In the genomic region with DNA sequence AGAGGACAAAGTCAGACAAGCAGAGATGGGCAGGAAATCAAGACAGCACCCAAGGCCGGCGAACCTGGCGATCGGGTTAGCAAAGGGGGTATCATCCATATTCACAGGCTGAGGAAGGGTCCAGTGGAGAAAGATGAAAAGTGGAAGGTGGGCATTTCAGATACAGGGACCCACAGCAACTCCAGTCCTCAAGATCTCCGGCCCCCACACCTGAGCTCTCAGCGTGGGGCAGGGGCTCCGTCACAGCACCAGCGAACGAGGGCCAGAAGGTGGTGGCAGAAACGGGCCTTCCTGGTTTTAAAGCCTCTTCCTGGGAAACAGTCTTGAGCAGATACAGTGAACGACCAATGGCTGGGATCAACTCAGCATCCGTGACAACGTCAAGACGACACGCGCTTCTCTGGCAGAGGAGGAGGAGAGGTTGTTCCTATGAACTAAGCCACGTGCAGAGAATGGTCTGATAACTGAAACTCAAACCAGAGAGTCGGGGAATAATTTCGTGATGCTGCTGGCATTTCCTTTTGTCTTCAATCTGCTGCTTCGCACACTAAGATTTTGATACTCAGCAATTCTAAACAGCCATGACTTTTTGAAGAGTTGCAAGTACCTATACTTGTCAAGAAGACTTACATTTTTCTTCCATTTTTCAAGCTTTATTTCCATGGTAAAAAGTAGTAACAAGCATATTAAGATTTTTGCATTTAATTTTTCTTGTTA, we compare ENCODE assay signal across 21 cellular contexts.
"Had no signal": no experiment of that assay in that cellular context is flagged by ENCODE, and none has a peak within 500 bp of the region (broad histone marks: within the 10 kb centered on the region; RNA-seq: fewer than 3 reads in every experiment).

No MANE protein-coding gene starts in this region.

- H3K9me3 ChIP-seq: heart left ventricle, left ventricle myocardium inferior, lower lobe of right lung, neutrophil, right atrium auricular region, sigmoid colon, stomach, thoracic aorta, transverse colon, uterus had no signal

- DNase-seq: effector CD4-positive, alpha-beta T cell; foreskin melanocyte; heart left ventricle; left ventricle myocardium inferior; lower lobe of right lung; midbrain; sigmoid colon; stimulated activated CD4-positive, alpha-beta T cell treated with anti-CD3 and anti-CD28 coated beads, Interleukin-12 subunit alpha, Interleukin-12 subunit beta, amount 100 ng/mL, for 4 hours; stimulated activated naive CD4-positive, alpha-beta T cell; stomach; substantia nigra; transverse colon; uterus had no signal

- H3K27me3 ChIP-seq: heart left ventricle, neutrophil, right atrium auricular region, sigmoid colon, stomach, transverse colon, uterus had no signal

- H3K27ac Mint-ChIP-seq: memory B cell, nephron had no signal

- ATAC-seq: heart left ventricle, lower lobe of right lung had no signal

- H3K4me1 Mint-ChIP-seq: memory B cell had no signal

- H3K9me3 Mint-ChIP-seq: memory B cell, nephron had no signal

- H3K4me3 Mint-ChIP-seq: memory B cell, nephron had no signal

- FAIRE-seq: keratinocyte had no signal

- H3K4me3 ChIP-seq: coronary artery, heart left ventricle, left ventricle myocardium inferior, lower lobe of right lung, right atrium auricular region, sigmoid colon, skin epidermis, stomach, thoracic aorta, transverse colon, uterus had no signal

- H3K27ac ChIP-seq: coronary artery, heart left ventricle, left ventricle myocardium inferior, lower lobe of right lung, neutrophil, right atrium auricular region, sigmoid colon, skin epidermis, stomach, thoracic aorta, transverse colon, uterus had no signal

- H3K36me3 ChIP-seq: neutrophil, transverse colon, uterus had no signal

- H3K4me1 ChIP-seq: heart left ventricle, left ventricle myocardium inferior, lower lobe of right lung, right atrium auricular region, sigmoid colon, transverse colon, uterus had no signal
